In the genomic region with DNA sequence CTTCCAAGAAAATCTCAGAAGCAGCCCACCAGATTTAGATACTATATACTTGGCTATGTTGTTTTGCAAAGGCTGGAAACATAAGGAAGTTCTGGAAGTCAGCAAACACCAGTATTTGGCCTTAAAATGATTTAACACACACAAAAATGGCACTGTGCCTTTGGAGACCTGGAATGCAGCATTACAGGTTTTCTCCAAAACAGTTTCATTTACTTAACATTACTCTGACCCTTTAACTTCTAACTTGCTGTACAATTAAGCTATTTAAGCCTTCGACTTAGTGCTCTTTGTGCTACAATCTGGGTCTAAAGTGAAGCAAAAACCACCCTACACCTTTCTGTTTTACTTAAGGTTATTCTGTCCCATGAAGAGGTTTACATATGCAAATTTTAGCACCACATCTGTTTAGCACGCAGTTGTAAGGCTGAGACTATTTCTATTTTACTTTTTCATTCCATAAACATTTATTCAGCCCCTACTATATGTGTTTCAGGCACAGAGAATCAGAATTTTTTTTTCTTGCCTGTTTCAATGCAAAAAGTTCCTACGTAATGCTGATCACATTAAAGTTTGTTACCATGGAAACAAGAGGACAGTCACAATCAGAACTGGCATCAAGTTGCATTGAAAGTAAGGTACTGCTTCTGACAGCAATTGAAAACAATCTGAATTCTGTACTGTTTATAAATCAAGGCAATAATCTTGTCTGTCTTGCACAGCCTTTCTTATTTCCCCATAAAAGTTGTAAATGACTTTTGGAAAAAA, we compare ENCODE assay signal across 9 cellular contexts.
DNase-seq lines count a peak whose midpoint lies in the region; ATAC-seq, FAIRE-seq and TF ChIP-seq lines count a peak whose summit lies in the region.
"Had no signal": no experiment of that assay in that cellular context is flagged by ENCODE, and none has a peak within 500 bp of the region (broad histone marks: within the 10 kb centered on the region; RNA-seq: fewer than 3 reads in every experiment).

No MANE protein-coding gene starts in this region.

- peaks cover 0 to 16% of the 10 kb centered on the region in 2 experiments; a peak in 4 of 5 replicates for H3K4me1 ChIP-seq in K562 (replicated peaks in 1 of 2; ENCODE audit: control insufficient read depth in 2 of 2, insufficient read depth in 2 of 2, low read length in 2 of 2)
- H3K4me1 ChIP-seq in mucosa of descending colon (ENCODE audit: low read depth): peaks cover 6% of the 10 kb centered on the region

- DNase-seq in K562 (ENCODE audit: extremely low read depth in 1 of 4, low spot score in 3 of 4) (no peak), mucosa of descending colon (no peak), GM13977 (ENCODE audit: low spot score) (no peak), DMS114 treated with DMSO at 0.1 percent for 48 hours (lab: John Stamatoyannopoulos, UW; ENCODE audit: unreplicated experiment) (no peak), cardiac septum (ENCODE audit: low spot score) (no peak)
- DNase-seq in stimulated activated CD4-positive, alpha-beta T cell treated with anti-CD3 and anti-CD28 coated beads, Interleukin-4, amount 100 ng/mL, for 1 hour: no peak

- H3K9me3 ChIP-seq in K562 (replicated peaks; ENCODE audit: control insufficient read depth, insufficient read depth, low read depth, low read length) (no peaks in the 10 kb centered on the region), mucosa of descending colon (no peaks in the 10 kb centered on the region)

- no peak overlapping the region for H3K4me3 ChIP-seq in K562
- H3K4me3 ChIP-seq in mucosa of descending colon: no peak overlapping the region

- H3K36me3 ChIP-seq in K562 (ENCODE audit: control insufficient read depth, insufficient read depth, low read length): no peaks in the 10 kb centered on the region; the same call in 2 of the 3 replicates
- H3K36me3 ChIP-seq in mucosa of descending colon (ENCODE audit: low read depth): no peaks in the 10 kb centered on the region

- no peaks in the 10 kb centered on the region for H3K79me2 ChIP-seq in K562 (ENCODE audit: control insufficient read depth, insufficient read depth, low read length)

- FAIRE-seq in K562 (lab: Jason Lieb, UNC): no peak

- no peak overlapping the region for H3K27ac ChIP-seq in K562 (ENCODE audit: extremely low read depth, low read depth, low read length)

- H4K20me1 ChIP-seq in K562 (replicated peaks; ENCODE audit: control insufficient read depth, insufficient read depth, low read length): no peaks in the 10 kb centered on the region

- TF ChIP-seq EP300 in K562 (IDR thresholded peaks at IDR 0.05; ENCODE audit: low read length): no peak

- TF ChIP-seq POLR2A in K562 (conservative IDR thresholded peaks at IDR 0.05): no peak

- H3K9me1 ChIP-seq in K562 (ENCODE audit: control insufficient read depth, insufficient read depth, low read length): no peaks in the 10 kb centered on the region

- ATAC-seq in GM18867 (IDR thresholded peaks at IDR 0.05; ENCODE audit: unreplicated experiment): peak; percentile 82
- peak; percentile 66 for ATAC-seq in HG02981 (IDR thresholded peaks at IDR 0.05; ENCODE audit: unreplicated experiment)
- ATAC-seq in K562: no peak
- peak; percentile 33 for ATAC-seq in mucosa of descending colon
- ATAC-seq: Right ventricle myocardium inferior had no signal

- CTCF ChIA-PET in K562 (lab: Yijun Ruan, JAX; ENCODE audit: low intra/inter-chr PET ratio): no interaction called here

- no peak overlapping the region for H3K9ac ChIP-seq in K562 (ENCODE audit: insufficient read depth in 1 of 2, low read depth in 2 of 2, low read length in 2 of 2)

- TF ChIP-seq CTCF in K562 (IDR thresholded peaks at IDR 0.05 in 2 of 3, conservative IDR thresholded peaks at IDR 0.05 in 1 of 3; ENCODE audit: insufficient read depth in 2 of 3, low read depth in 1 of 3, low read length in 3 of 3) (no peak), mucosa of descending colon (IDR thresholded peaks at IDR 0.05) (no peak), GM13977 (IDR thresholded peaks at IDR 0.05; ENCODE audit: extremely low read depth, insufficient read depth, missing control alignments) (no peak)

- H3K4me2 ChIP-seq in K562 (ENCODE audit: insufficient read depth, low read length): no peak overlapping the region

- no peak for TF ChIP-seq RAD21 in K562 (CRISPR knock-in tag; conservative IDR thresholded peaks at IDR 0.05 in 1 of 2, IDR thresholded peaks at IDR 0.05 in 1 of 2)

- H3K27me3 ChIP-seq in K562 (ENCODE audit: control insufficient read depth in 2 of 2, insufficient read depth in 2 of 2, low read length in 2 of 2): no peaks in the 10 kb centered on the region

- whole genome bisulfite sequencing in K562 (ENCODE audit: insufficient coverage, low coverage, missing lambda C conversion rate): 73% methylated on average over 3 of the region's 3 CpGs

- POLR2A ChIA-PET in K562 (lab: Yijun Ruan, JAX): no interaction called here

- intact Hi-C loops in K562 (cut with micrococcal nuclease): no loop called here
- intact Hi-C loops in mucosa of descending colon (cut with DNase I, micrococcal nuclease): no loop called here
- intact Hi-C loops in cardiac septum (cut with DNase I): no loop called here

- no TSS peak for BruUV-seq in K562 (replicated peaks; lab: Mats Ljungman, UMichigan)

- no peak overlapping the region for H2AFZ ChIP-seq in K562 (ENCODE audit: low read depth, low read length)

- in situ Hi-C loops in K562 (cut with MboI) (no loop called here), GM13977 (cut with MboI; ENCODE audit: low pct_unique_long_range_greater_than_20kb, low sequenced_read_pairs, unreplicated experiment) (no loop called here)

TF ChIP-seq in K562, 482 proteins besides CTCF, POLR2A, EP300 and RAD21:
- TF ChIP-seq RFX1 (IDR thresholded peaks at IDR 0.05): peak; percentile 91
- TF ChIP-seq, protein P1, sequence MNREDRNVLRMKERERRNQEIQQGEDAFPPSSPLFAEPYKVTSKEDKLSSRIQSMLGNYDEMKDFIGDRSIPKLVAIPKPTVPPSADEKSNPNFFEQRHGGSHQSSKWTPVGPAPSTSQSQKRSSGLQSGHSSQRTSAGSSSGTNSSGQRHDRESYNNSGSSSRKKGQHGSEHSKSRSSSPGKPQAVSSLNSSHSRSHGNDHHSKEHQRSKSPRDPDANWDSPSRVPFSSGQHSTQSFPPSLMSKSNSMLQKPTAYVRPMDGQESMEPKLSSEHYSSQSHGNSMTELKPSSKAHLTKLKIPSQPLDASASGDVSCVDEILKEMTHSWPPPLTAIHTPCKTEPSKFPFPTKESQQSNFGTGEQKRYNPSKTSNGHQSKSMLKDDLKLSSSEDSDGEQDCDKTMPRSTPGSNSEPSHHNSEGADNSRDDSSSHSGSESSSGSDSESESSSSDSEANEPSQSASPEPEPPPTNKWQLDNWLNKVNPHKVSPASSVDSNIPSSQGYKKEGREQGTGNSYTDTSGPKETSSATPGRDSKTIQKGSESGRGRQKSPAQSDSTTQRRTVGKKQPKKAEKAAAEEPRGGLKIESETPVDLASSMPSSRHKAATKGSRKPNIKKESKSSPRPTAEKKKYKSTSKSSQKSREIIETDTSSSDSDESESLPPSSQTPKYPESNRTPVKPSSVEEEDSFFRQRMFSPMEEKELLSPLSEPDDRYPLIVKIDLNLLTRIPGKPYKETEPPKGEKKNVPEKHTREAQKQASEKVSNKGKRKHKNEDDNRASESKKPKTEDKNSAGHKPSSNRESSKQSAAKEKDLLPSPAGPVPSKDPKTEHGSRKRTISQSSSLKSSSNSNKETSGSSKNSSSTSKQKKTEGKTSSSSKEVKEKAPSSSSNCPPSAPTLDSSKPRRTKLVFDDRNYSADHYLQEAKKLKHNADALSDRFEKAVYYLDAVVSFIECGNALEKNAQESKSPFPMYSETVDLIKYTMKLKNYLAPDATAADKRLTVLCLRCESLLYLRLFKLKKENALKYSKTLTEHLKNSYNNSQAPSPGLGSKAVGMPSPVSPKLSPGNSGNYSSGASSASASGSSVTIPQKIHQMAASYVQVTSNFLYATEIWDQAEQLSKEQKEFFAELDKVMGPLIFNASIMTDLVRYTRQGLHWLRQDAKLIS (CRISPR knock-in tag; IDR thresholded peaks at IDR 0.05): no peak
